ENCODE assay signal across 25 cellular contexts in genomic region chr18:48788378-48788777, GRCh38.
DNase-seq lines count a peak whose midpoint lies in the region; ATAC-seq and TF ChIP-seq lines count a peak whose summit lies in the region.
"Had no signal": no experiment of that assay in that cellular context is flagged by ENCODE, and none has a peak within 500 bp of the region (broad histone marks: within the 10 kb centered on the region; RNA-seq: fewer than 3 reads in every experiment).

No MANE protein-coding gene starts in this region.

- H3K4me1 Mint-ChIP-seq in activated T-cell treated with anti-CD3 and anti-CD28 coated beads, Interleukin-2, amount 50 U/mL, for 24 hours (ENCODE audit: low read depth) = peaks cover 21% of the 10 kb centered on the region
- H3K4me1 Mint-ChIP-seq in activated T-cell treated with anti-CD3 and anti-CD28 coated beads, Interleukin-2, amount 50 U/mL, for 4 hours (ENCODE audit: low read depth) = peaks cover 19% of the 10 kb centered on the region
- H3K4me1 Mint-ChIP-seq in WTC11 = no peaks in the 10 kb centered on the region
- H3K4me1 Mint-ChIP-seq in stimulated activated effector memory CD8-positive, alpha-beta T cell treated with anti-CD3 and anti-CD28 coated beads, Interleukin-12 subunit alpha, Interleukin-12 subunit beta, amount 100 ng/mL, for 72 hours = peaks cover 52% of the 10 kb centered on the region

- no peaks in the 10 kb centered on the region for H3K36me3 ChIP-seq in lower lobe of right lung
- H3K36me3 ChIP-seq in right lobe of liver = peaks cover 0 to 2% (median 0%) of the 10 kb centered on the region in 4 donors
- H3K36me3 ChIP-seq: breast epithelium, colonic mucosa had no signal

- no peak overlapping the region for H3K4me3 Mint-ChIP-seq in activated T-cell treated with anti-CD3 and anti-CD28 coated beads, Interleukin-2, amount 50 U/mL, for 24 hours
- H3K4me3 Mint-ChIP-seq in activated T-cell treated with anti-CD3 and anti-CD28 coated beads, Interleukin-2, amount 50 U/mL, for 4 hours = no peak overlapping the region
- H3K4me3 Mint-ChIP-seq in WTC11 = no peak overlapping the region
- no peak overlapping the region for H3K4me3 Mint-ChIP-seq in stimulated activated effector memory CD8-positive, alpha-beta T cell treated with anti-CD3 and anti-CD28 coated beads, Interleukin-12 subunit alpha, Interleukin-12 subunit beta, amount 100 ng/mL, for 72 hours
- H3K4me3 Mint-ChIP-seq: activated T-cell treated with anti-CD3 and anti-CD28 coated beads, Interleukin-2, amount 50 U/mL, for 72 hours; CD4-positive, alpha-beta T cell; T-helper 2 cell treated with Interferon-gamma antibody and Interleukin-4, amounts not matched to agents 5 μg/mL and 100 μg/mL, for 36 hours had no signal

- POLR2A ChIA-PET in WTC11 (lab: Charles Lee) = no interaction called here

- CTCF ChIA-PET in WTC11 (lab: Charles Lee) = interaction anchor here (1.0 kb wide), 1 partner anchor 11 kb away, joined by 3 read pairs; no protein-coding TSS in a partner anchor

- H3K4me1 ChIP-seq in lower lobe of right lung (peaks cover 52% of the 10 kb centered on the region), right lobe of liver (peaks cover 0 to 9% (median 0%) of the 10 kb centered on the region in 4 donors)
- H3K4me1 ChIP-seq: breast epithelium, colonic mucosa, foreskin keratinocyte had no signal

- no peaks in the 10 kb centered on the region for H3K9me3 Mint-ChIP-seq in activated T-cell treated with anti-CD3 and anti-CD28 coated beads, Interleukin-2, amount 50 U/mL, for 24 hours
- H3K9me3 Mint-ChIP-seq in activated T-cell treated with anti-CD3 and anti-CD28 coated beads, Interleukin-2, amount 50 U/mL, for 4 hours = no peaks in the 10 kb centered on the region
- no peaks in the 10 kb centered on the region for H3K9me3 Mint-ChIP-seq in WTC11
- H3K9me3 Mint-ChIP-seq in stimulated activated effector memory CD8-positive, alpha-beta T cell treated with anti-CD3 and anti-CD28 coated beads, Interleukin-12 subunit alpha, Interleukin-12 subunit beta, amount 100 ng/mL, for 72 hours = no peaks in the 10 kb centered on the region
- H3K9me3 Mint-ChIP-seq: CD4-positive, alpha-beta T cell had no signal

- TF ChIP-seq CTCF in WTC11 (IDR thresholded peaks at IDR 0.05) = no peak
- no peak for TF ChIP-seq CTCF in lower lobe of right lung (IDR thresholded peaks at IDR 0.05)
- no peak for TF ChIP-seq CTCF in right lobe of liver (IDR thresholded peaks at IDR 0.05)

- H3K9me3 ChIP-seq in lower lobe of right lung = no peaks in the 10 kb centered on the region
- no peaks in the 10 kb centered on the region for H3K9me3 ChIP-seq in right lobe of liver
- H3K9me3 ChIP-seq: breast epithelium, colonic mucosa, esophagus muscularis mucosa had no signal

- no peak for ATAC-seq in activated T-cell treated with anti-CD3 and anti-CD28 coated beads, Interleukin-2, amount 50 U/mL, for 4 hours
- ATAC-seq in WTC11 (no peak), lower lobe of right lung (no peak), right lobe of liver (no peak), GM21529 (IDR thresholded peaks at IDR 0.05; ENCODE audit: unreplicated experiment) (no peak)
- ATAC-seq in stimulated activated effector memory CD8-positive, alpha-beta T cell treated with anti-CD3 and anti-CD28 coated beads, Interleukin-12 subunit alpha, Interleukin-12 subunit beta, amount 100 ng/mL, for 72 hours = no peak
- ATAC-seq: activated T-cell treated with anti-CD3 and anti-CD28 coated beads, Interleukin-2, amount 50 U/mL, for 72 hours; foreskin keratinocyte; HCT116 had no signal

- H3K4me3 ChIP-seq in lower lobe of right lung = no peak overlapping the region
- no peak overlapping the region for H3K4me3 ChIP-seq in right lobe of liver
- H3K4me3 ChIP-seq: breast epithelium, colonic mucosa, esophagus muscularis mucosa had no signal

- peak; percentile 6 for DNase-seq in activated T-cell treated with anti-CD3 and anti-CD28 coated beads, Interleukin-2, amount 50 U/mL, for 24 hours
- DNase-seq in activated T-cell treated with anti-CD3 and anti-CD28 coated beads, Interleukin-2, amount 50 U/mL, for 4 hours = no peak
- DNase-seq in WTC11 (ENCODE audit: low spot score) (peak; percentile 5), lower lobe of right lung (peak; percentile 11), right lobe of liver (no peak), epidermal melanocyte (ENCODE audit: insufficient read length, low spot score) (no peak)
- DNase-seq in stimulated activated effector memory CD8-positive, alpha-beta T cell treated with anti-CD3 and anti-CD28 coated beads, Interleukin-12 subunit alpha, Interleukin-12 subunit beta, amount 100 ng/mL, for 72 hours (ENCODE audit: low spot score in 2 of 2) = no peak
- DNase-seq: activated CD4-positive, alpha-beta T cell treated with anti-CD3 and anti-CD28 coated beads for 4 hours; activated naive CD4-positive, alpha-beta T cell; activated T-cell treated with anti-CD3 and anti-CD28 coated beads, Interleukin-2, amount 50 U/mL, for 72 hours; amniotic stem cell; CD4-positive, alpha-beta T cell; colonic mucosa; foreskin keratinocyte; KBM-7; mesendoderm; NCI-H1417; NCI-H446; NCI-H82; stimulated activated CD4-positive, alpha-beta T cell treated with anti-CD3 and anti-CD28 coated beads, Interleukin-2, amount 100 ng/mL, for 48 hours had no signal

- no peaks in the 10 kb centered on the region for H3K27me3 Mint-ChIP-seq in activated T-cell treated with anti-CD3 and anti-CD28 coated beads, Interleukin-2, amount 50 U/mL, for 24 hours
- no peaks in the 10 kb centered on the region for H3K27me3 Mint-ChIP-seq in activated T-cell treated with anti-CD3 and anti-CD28 coated beads, Interleukin-2, amount 50 U/mL, for 4 hours (ENCODE audit: low read depth)
- no peaks in the 10 kb centered on the region for H3K27me3 Mint-ChIP-seq in WTC11 (ENCODE audit: low read depth)
- H3K27me3 Mint-ChIP-seq: CD4-positive, alpha-beta T cell had no signal

- no CpG with 5 or more reads among the region's 1 CpG for WGBS in right lobe of liver (ENCODE audit: insufficient coverage, low coverage, low lambda C conversion rate, missing lambda C conversion rate)

- no peak overlapping the region for H3K27ac Mint-ChIP-seq in activated T-cell treated with anti-CD3 and anti-CD28 coated beads, Interleukin-2, amount 50 U/mL, for 24 hours
- H3K27ac Mint-ChIP-seq in WTC11 = no peak overlapping the region
- peak overlapping the region; percentile 86 for H3K27ac Mint-ChIP-seq in stimulated activated effector memory CD8-positive, alpha-beta T cell treated with anti-CD3 and anti-CD28 coated beads, Interleukin-12 subunit alpha, Interleukin-12 subunit beta, amount 100 ng/mL, for 72 hours
- H3K27ac Mint-ChIP-seq: activated T-cell treated with anti-CD3 and anti-CD28 coated beads, Interleukin-2, amount 50 U/mL, for 72 hours; CD4-positive, alpha-beta T cell; T-helper 2 cell treated with Interferon-gamma antibody and Interleukin-4, amounts not matched to agents 5 μg/mL and 100 μg/mL, for 36 hours had no signal

- no peak overlapping the region for H3K27ac ChIP-seq in lower lobe of right lung
- H3K27ac ChIP-seq in right lobe of liver = no peak overlapping the region
- H3K27ac ChIP-seq: breast epithelium, colonic mucosa, esophagus muscularis mucosa, foreskin keratinocyte had no signal

- no peaks in the 10 kb centered on the region for H3K36me3 Mint-ChIP-seq in activated T-cell treated with anti-CD3 and anti-CD28 coated beads, Interleukin-2, amount 50 U/mL, for 24 hours (ENCODE audit: low read depth)
- H3K36me3 Mint-ChIP-seq in activated T-cell treated with anti-CD3 and anti-CD28 coated beads, Interleukin-2, amount 50 U/mL, for 4 hours (ENCODE audit: insufficient read depth) = no peaks in the 10 kb centered on the region
- H3K36me3 Mint-ChIP-seq in WTC11 = no peaks in the 10 kb centered on the region
- H3K36me3 Mint-ChIP-seq in stimulated activated effector memory CD8-positive, alpha-beta T cell treated with anti-CD3 and anti-CD28 coated beads, Interleukin-12 subunit alpha, Interleukin-12 subunit beta, amount 100 ng/mL, for 72 hours = peaks cover 5% of the 10 kb centered on the region

- TF ChIP-seq POLR2A in right lobe of liver (IDR thresholded peaks at IDR 0.05) = no peak

- no peaks in the 10 kb centered on the region for H3K27me3 ChIP-seq in lower lobe of right lung (ENCODE audit: low read depth)
- no peaks in the 10 kb centered on the region for H3K27me3 ChIP-seq in right lobe of liver
- H3K27me3 ChIP-seq: breast epithelium, colonic mucosa, esophagus muscularis mucosa, foreskin keratinocyte had no signal

- intact Hi-C loops in lower lobe of right lung (cut with DNase I) (no loop called here), right lobe of liver (cut with DNase I) (loop anchor here (10.0 kb wide), 2 partner anchors 146 to 156 kb away; no protein-coding TSS in a partner anchor)

TF ChIP-seq in WTC11, 78 proteins besides CTCF, POLR2A, EP300 and RAD21 (continues in another document):
- TF ChIP-seq TP53 (CRISPR knock-in tag; IDR thresholded peaks at IDR 0.05) = no peak
- no peak for TF ChIP-seq GABPB1 (CRISPR knock-in tag; IDR thresholded peaks at IDR 0.05)
- no peak for TF ChIP-seq NR1H2 (CRISPR knock-in tag; IDR thresholded peaks at IDR 0.05)
- no peak for TF ChIP-seq ZNF263 (CRISPR knock-in tag; IDR thresholded peaks at IDR 0.05; ENCODE audit: low read depth)

Comparison
In these comparisons a context has a peak if more than half of its experiments do, and no peak if none do; other contexts are left out.
1. DNase-seq: peak in activated T-cell treated with anti-CD3 and anti-CD28 coated beads, Interleukin-2, amount 50 U/mL, for 24 hours (single experiment), WTC11 (single experiment) and lower lobe of right lung (single experiment); none in activated T-cell treated with anti-CD3 and anti-CD28 coated beads, Interleukin-2, amount 50 U/mL, for 4 hours (single experiment), stimulated activated effector memory CD8-positive, alpha-beta T cell treated with anti-CD3 and anti-CD28 coated beads, Interleukin-12 subunit alpha, Interleukin-12 subunit beta, amount 100 ng/mL, for 72 hours (0 of 2), right lobe of liver (0 of 3) and epidermal melanocyte (single experiment).